ENCODE assay signal across 15 cellular contexts in the genomic region with DNA sequence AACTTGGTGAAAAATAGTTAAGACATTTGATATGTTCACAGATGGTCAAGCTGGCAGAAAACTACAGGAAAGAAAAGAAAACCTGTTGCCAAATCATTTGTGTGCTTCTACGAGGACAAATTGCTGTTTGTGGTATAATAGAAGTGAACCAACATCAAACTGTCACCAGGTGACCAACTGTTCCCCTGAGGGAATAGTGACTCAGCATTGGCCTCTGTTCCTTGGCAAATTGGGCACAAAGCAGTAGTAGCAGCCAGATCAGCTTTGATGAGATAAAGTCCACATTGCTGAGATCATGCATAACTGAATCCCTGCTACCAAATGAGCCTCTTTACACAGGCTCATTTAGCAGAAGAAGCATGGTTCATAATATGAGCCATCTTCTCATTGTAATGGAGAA.
DNase-seq lines count a peak whose midpoint lies in the region; ATAC-seq, FAIRE-seq and TF ChIP-seq lines count a peak whose summit lies in the region.
"Had no signal": no experiment of that assay in that cellular context is flagged by ENCODE, and none has a peak within 500 bp of the region (broad histone marks: within the 10 kb centered on the region; RNA-seq: fewer than 3 reads in every experiment).

No MANE protein-coding gene starts in this region.

- no peak overlapping the region for H3K9ac ChIP-seq in keratinocyte (ENCODE audit: control insufficient read depth, extremely low read depth, insufficient read depth, low read length)
- no peak overlapping the region for H3K9ac ChIP-seq in colonic mucosa (ENCODE audit: low read depth in 2 of 2, low read length in 2 of 2)

- H3K9me3 ChIP-seq in keratinocyte (ENCODE audit: control insufficient read depth, low read depth, low read length) (no peaks in the 10 kb centered on the region), colonic mucosa (no peaks in the 10 kb centered on the region)
- H3K9me3 ChIP-seq: esophagus squamous epithelium, psoas muscle, thyroid gland had no signal

- H3K4me1 ChIP-seq in keratinocyte (ENCODE audit: control insufficient read depth, extremely low read depth, insufficient read depth, low read length) (peaks cover 8% of the 10 kb centered on the region), colonic mucosa (no peaks in the 10 kb centered on the region)
- H3K4me1 ChIP-seq: esophagus squamous epithelium, psoas muscle, thyroid gland had no signal

- H3K4me3 ChIP-seq in keratinocyte (ENCODE audit: control insufficient read depth in 2 of 3, extremely low read depth in 1 of 3, insufficient read depth in 2 of 3, low read depth in 1 of 3, low read length in 3 of 3) (no peak overlapping the region), colonic mucosa (no peak overlapping the region)
- H3K4me3 ChIP-seq: esophagus squamous epithelium, psoas muscle, thyroid gland had no signal

- no peaks in the 10 kb centered on the region for H4K20me1 ChIP-seq in keratinocyte (ENCODE audit: control insufficient read depth, extremely low read depth, insufficient read depth, low read length)

- no peaks in the 10 kb centered on the region for H3K36me3 ChIP-seq in keratinocyte (ENCODE audit: control insufficient read depth in 2 of 2, extremely low read depth in 1 of 2, insufficient read depth in 2 of 2, low read length in 2 of 2)
- no peaks in the 10 kb centered on the region for H3K36me3 ChIP-seq in colonic mucosa
- H3K36me3 ChIP-seq: esophagus squamous epithelium, thyroid gland had no signal

- dilution Hi-C loops in keratinocyte (cut with MboI; ENCODE audit: extremely low pct_ligation_motif_present, low sequenced_read_pairs) = no loop called here

- intact Hi-C loops in colonic mucosa (cut with DNase I) = no loop called here

- TF ChIP-seq CTCF in keratinocyte (optimal IDR thresholded peaks at IDR 0.05 in 1 of 3, IDR thresholded peaks at IDR 0.05 in 1 of 3, conservative IDR thresholded peaks at IDR 0.05 in 1 of 3; ENCODE audit: extremely low read depth in 1 of 3, insufficient read depth in 2 of 3, low read length in 3 of 3) (no peak), colonic mucosa (IDR thresholded peaks at IDR 0.05) (no peak)

- H3K4me2 ChIP-seq in keratinocyte (ENCODE audit: control insufficient read depth, extremely low read depth, insufficient read depth, low read depth, low read length) = no peak overlapping the region

- H3K27ac ChIP-seq in keratinocyte (ENCODE audit: control insufficient read depth, insufficient read depth, low read length) (no peak overlapping the region), colonic mucosa (no peak overlapping the region)
- H3K27ac ChIP-seq: esophagus squamous epithelium, psoas muscle, thyroid gland had no signal

- DNase-seq in NCI-H1417 (lab: John Stamatoyannopoulos, UW) (peak in 2 of 3 experiments; percentile 9 to 54), NCI-H1417 treated with DMSO at 0.1 percent for 48 hours (lab: John Stamatoyannopoulos, UW) (no peak), HT1080 (ENCODE audit: low read depth) (peak; percentile 30), SW480 (ENCODE audit: low spot score) (peak; percentile 27), keratinocyte (ENCODE audit: low read depth, low spot score) (no peak), left lobe of liver (ENCODE audit: low spot score) (no peak), colonic mucosa (no peak)
- DNase-seq: 8988T; activated naive CD4-positive, alpha-beta T cell treated with anti-CD3 and anti-CD28 coated beads, Interleukin-2, amount 10 ng/mL, durations not matched to agents 7 days and 5 days; esophagus squamous epithelium; NCI-H526 treated with DMSO at 0.1 percent for 48 hours; psoas muscle; thyroid gland had no signal

- no peaks in the 10 kb centered on the region for H3K9me1 ChIP-seq in keratinocyte (ENCODE audit: control insufficient read depth, extremely low read depth, insufficient read depth, low read length)

- no peak overlapping the region for H2AFZ ChIP-seq in keratinocyte (ENCODE audit: control insufficient read depth, low read length)

- FAIRE-seq in keratinocyte (lab: Jason Lieb, UNC) = peak; percentile 29
- FAIRE-seq: colon had no signal

- ATAC-seq in left lobe of liver = no peak
- no peak for ATAC-seq in HG02623 (IDR thresholded peaks at IDR 0.05; ENCODE audit: unreplicated experiment)

- no peaks in the 10 kb centered on the region for H3K79me2 ChIP-seq in keratinocyte (ENCODE audit: control insufficient read depth, insufficient read depth, low read length)

- H3K27me3 ChIP-seq in keratinocyte (ENCODE audit: control insufficient read depth, extremely low read depth, insufficient read depth, low read length) (no peaks in the 10 kb centered on the region), colonic mucosa (no peaks in the 10 kb centered on the region)
- H3K27me3 ChIP-seq: esophagus squamous epithelium, thyroid gland had no signal

Comparison
In these comparisons a context has a peak if more than half of its experiments do, and no peak if none do; other contexts are left out.
1. DNase-seq: peak in NCI-H1417 (2 of 3), HT1080 (single experiment) and SW480 (single experiment); none in NCI-H1417 treated with DMSO at 0.1 percent for 48 hours (single experiment), keratinocyte (single experiment), left lobe of liver (single experiment) and colonic mucosa (single experiment).